In genomic region chr19:897442-898039, GRCh38 we compare ENCODE assay signal across 1 cellular context.
TF ChIP-seq lines count a peak whose summit lies in the region.

No MANE protein-coding gene starts in this region.

TF ChIP-seq in H1, 55 proteins besides CTCF, POLR2A, EP300 and RAD21:
- no peak for TF ChIP-seq HDAC2 (IDR thresholded peaks at IDR 0.05; ENCODE audit: borderline replicate concordance in 1 of 2, low read depth in 2 of 2, low read length in 2 of 2)
- no peak for TF ChIP-seq SRF (IDR thresholded peaks at IDR 0.05; ENCODE audit: low read depth, low read length)
- no peak for TF ChIP-seq GABPA (IDR thresholded peaks at IDR 0.05; ENCODE audit: borderline replicate concordance, insufficient read depth, low read length)
